9 cellular contexts compared by ENCODE assay signal in the genomic region with DNA sequence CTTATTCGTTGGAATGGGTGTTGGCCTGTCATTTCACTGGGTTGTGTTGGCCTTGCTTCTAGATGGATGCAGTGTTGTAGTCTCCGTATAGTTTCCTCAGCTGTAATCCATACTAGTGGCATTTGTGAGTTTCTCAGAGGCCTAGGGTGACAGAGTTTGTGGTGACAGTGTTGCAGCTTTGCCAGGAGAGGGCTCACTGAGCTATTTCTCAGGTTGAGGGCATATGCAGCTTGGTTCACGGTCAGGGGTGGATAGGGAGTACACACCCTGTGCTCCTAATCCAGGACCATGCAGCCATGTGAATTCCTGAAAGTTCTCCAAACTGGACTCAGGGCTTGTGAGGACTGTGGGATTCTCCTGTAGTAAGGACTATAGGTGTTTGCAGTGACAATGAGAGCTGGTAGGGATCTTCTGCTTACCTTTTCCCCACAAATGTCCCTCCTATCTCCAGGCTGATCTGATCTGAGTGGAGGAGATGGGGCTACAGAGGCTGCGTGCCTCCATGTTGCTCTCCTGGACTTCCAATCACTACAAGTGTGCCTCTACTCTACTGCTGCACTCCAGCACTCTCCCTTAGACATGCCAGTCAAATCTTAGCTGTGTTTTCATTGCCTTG.
DNase-seq lines count a peak whose midpoint lies in the region; ATAC-seq and TF ChIP-seq lines count a peak whose summit lies in the region.
"Had no signal": no experiment of that assay in that cellular context is flagged by ENCODE, and none has a peak within 500 bp of the region (broad histone marks: within the 10 kb centered on the region; RNA-seq: fewer than 3 reads in every experiment).

No MANE protein-coding gene starts in this region.

- peak; percentile 84 for DNase-seq in A673 (ENCODE audit: low spot score)
- DNase-seq in NCI-H774 (lab: John Stamatoyannopoulos, UW) = peak; percentile 16
- peak; percentile 83 for DNase-seq in endodermal cell
- DNase-seq in smooth muscle cell of the brain vasculature (ENCODE audit: low read depth, low spot score) = peak; percentile 17
- DNase-seq in dorsolateral prefrontal cortex = no peak
- no peak for DNase-seq in activated T-helper 1 cell treated with anti-CD3 and anti-CD28 coated beads, Interleukin-12 subunit alpha, Interleukin-12 subunit beta, Interleukin-2, Interleukin-4 antibody, amounts not matched to agents 30 ng/mL and 10 ng/mL and 1 ng/mL, durations not matched to agents 14 hours and 24 hours and 36 hours (ENCODE audit: low spot score)

- H3K27ac ChIP-seq in A673 (ENCODE audit: low read depth, low read length, poor library complexity, severe bottlenecking) = no peak overlapping the region
- no peak overlapping the region for H3K27ac ChIP-seq in endodermal cell (ENCODE audit: low read depth, low read length)
- no peak overlapping the region for H3K27ac ChIP-seq in dorsolateral prefrontal cortex
- H3K27ac ChIP-seq: epithelial cell of prostate had no signal

- 49 to 52% methylated on average over 2 to 4 of the region's 4 CpGs for WGBS in endodermal cell (ENCODE audit: insufficient coverage in 1 of 2, insufficient read length in 1 of 2), 2 experiments

- no peak overlapping the region for H3K9ac ChIP-seq in endodermal cell (ENCODE audit: extremely low read depth, low read length, poor library complexity, severe bottlenecking)

- peak; percentile 83 for TF ChIP-seq CTCF in A673 (conservative IDR thresholded peaks at IDR 0.05; ENCODE audit: low read depth, low read length)
- TF ChIP-seq CTCF in GM12873 (IDR thresholded peaks at IDR 0.05; ENCODE audit: insufficient read depth, low read depth, low read length, missing control alignments) = peak; percentile 68
- peak; percentile 81 for TF ChIP-seq CTCF in endodermal cell (conservative IDR thresholded peaks at IDR 0.05)
- TF ChIP-seq CTCF in dorsolateral prefrontal cortex (IDR thresholded peaks at IDR 0.05 in 54 of 56, conservative IDR thresholded peaks at IDR 0.05 in 2 of 56; ENCODE audit: low read depth in 1 of 56, partially characterized antibody in 56 of 56) = peak in 1 of 56 donors; percentile 8

- H3K4me3 Mint-ChIP-seq in endodermal cell = no peak overlapping the region
- no peak overlapping the region for H3K4me3 Mint-ChIP-seq in activated T-helper 1 cell treated with anti-CD3 and anti-CD28 coated beads, Interleukin-12 subunit alpha, Interleukin-12 subunit beta, Interleukin-2, Interleukin-4 antibody, amounts not matched to agents 30 ng/mL and 10 ng/mL and 1 ng/mL, durations not matched to agents 14 hours and 24 hours and 36 hours

- no peaks in the 10 kb centered on the region for H3K27me3 Mint-ChIP-seq in endodermal cell (ENCODE audit: insufficient read depth)
- H3K27me3 Mint-ChIP-seq in activated T-helper 1 cell treated with anti-CD3 and anti-CD28 coated beads, Interleukin-12 subunit alpha, Interleukin-12 subunit beta, Interleukin-2, Interleukin-4 antibody, amounts not matched to agents 30 ng/mL and 10 ng/mL and 1 ng/mL, durations not matched to agents 14 hours and 24 hours and 36 hours (ENCODE audit: insufficient read depth) = peaks cover 1% of the 10 kb centered on the region

- CTCF ChIA-PET in A673 (lab: Charles Lee) = interaction anchor here (0.5 to 1.6 kb wide), 8 partner anchors 57 to 777 kb away, joined by 3 to 9 read pairs (median 3); no protein-coding TSS in a partner anchor

- H3K36me3 ChIP-seq in A673 (ENCODE audit: insufficient read depth, low read length, poor library complexity, severe bottlenecking) (no peaks in the 10 kb centered on the region), endodermal cell (ENCODE audit: control insufficient read depth, insufficient read depth, low read length) (no peaks in the 10 kb centered on the region)

- H3K4me1 ChIP-seq in A673 (ENCODE audit: insufficient read depth, low read length, poor library complexity, severe bottlenecking) = no peaks in the 10 kb centered on the region
- H3K4me1 ChIP-seq in endodermal cell (ENCODE audit: control insufficient read depth, insufficient read depth, low read length) = no peaks in the 10 kb centered on the region

- POLR2A ChIA-PET in A673 (lab: Charles Lee; ENCODE audit: low non-redundant PET) = no interaction called here

- no peaks in the 10 kb centered on the region for H3K36me3 Mint-ChIP-seq in endodermal cell (ENCODE audit: low read depth)
- H3K36me3 Mint-ChIP-seq in activated T-helper 1 cell treated with anti-CD3 and anti-CD28 coated beads, Interleukin-12 subunit alpha, Interleukin-12 subunit beta, Interleukin-2, Interleukin-4 antibody, amounts not matched to agents 30 ng/mL and 10 ng/mL and 1 ng/mL, durations not matched to agents 14 hours and 24 hours and 36 hours (ENCODE audit: low read depth) = no peaks in the 10 kb centered on the region

- H3K9me3 ChIP-seq in A673 (ENCODE audit: low read depth, low read length, poor library complexity, severe bottlenecking) (no peaks in the 10 kb centered on the region), endodermal cell (ENCODE audit: control insufficient read depth, low read length) (peaks cover 7% of the 10 kb centered on the region)

- no peaks in the 10 kb centered on the region for H3K27me3 ChIP-seq in A673 (replicated peaks; ENCODE audit: insufficient read depth, low read depth, low read length, poor library complexity)
- H3K27me3 ChIP-seq in endodermal cell (ENCODE audit: control insufficient read depth, insufficient read depth, low read length, poor library complexity, severe bottlenecking) = no peaks in the 10 kb centered on the region
- peaks cover 0 to 20% (median 0%) of the 10 kb centered on the region in 45 donors for H3K27me3 ChIP-seq in dorsolateral prefrontal cortex

- peaks cover 2% of the 10 kb centered on the region for H3K4me1 Mint-ChIP-seq in endodermal cell
- no peaks in the 10 kb centered on the region for H3K4me1 Mint-ChIP-seq in activated T-helper 1 cell treated with anti-CD3 and anti-CD28 coated beads, Interleukin-12 subunit alpha, Interleukin-12 subunit beta, Interleukin-2, Interleukin-4 antibody, amounts not matched to agents 30 ng/mL and 10 ng/mL and 1 ng/mL, durations not matched to agents 14 hours and 24 hours and 36 hours (ENCODE audit: low read depth)

- peaks cover 9% of the 10 kb centered on the region for H3K9me3 Mint-ChIP-seq in endodermal cell
- H3K9me3 Mint-ChIP-seq in activated T-helper 1 cell treated with anti-CD3 and anti-CD28 coated beads, Interleukin-12 subunit alpha, Interleukin-12 subunit beta, Interleukin-2, Interleukin-4 antibody, amounts not matched to agents 30 ng/mL and 10 ng/mL and 1 ng/mL, durations not matched to agents 14 hours and 24 hours and 36 hours = no peaks in the 10 kb centered on the region

- H3K4me3 ChIP-seq in A673 (ENCODE audit: low read depth, low read length, poor library complexity, severe bottlenecking) (no peak overlapping the region), endodermal cell (ENCODE audit: low read length) (no peak overlapping the region), dorsolateral prefrontal cortex (no peak overlapping the region)

- BruUV-seq in A673 (replicated peaks; lab: Mats Ljungman, UMichigan) = no TSS peak

- peak; percentile 76 for ATAC-seq in HG03066 (IDR thresholded peaks at IDR 0.05; ENCODE audit: low read depth, unreplicated experiment)

- intact Hi-C loops in A673 (cut with micrococcal nuclease; ENCODE audit: unreplicated experiment) (loop anchor here (2.0 to 5.0 kb wide), 2 partner anchors 343 to 444 kb away; partner anchors contain the start of gene NPY), dorsolateral prefrontal cortex (cut with DNase I) (no loop called here)
- intact Hi-C loops in activated T-helper 1 cell treated with anti-CD3 and anti-CD28 coated beads, Interleukin-12 subunit alpha, Interleukin-12 subunit beta, Interleukin-2, Interleukin-4 antibody, amounts not matched to agents 30 ng/mL and 10 ng/mL and 1 ng/mL, durations not matched to agents 14 hours and 24 hours and 36 hours (cut with micrococcal nuclease) = no loop called here

- peak overlapping the region; percentile 33 for H3K27ac Mint-ChIP-seq in endodermal cell
- no peak overlapping the region for H3K27ac Mint-ChIP-seq in activated T-helper 1 cell treated with anti-CD3 and anti-CD28 coated beads, Interleukin-12 subunit alpha, Interleukin-12 subunit beta, Interleukin-2, Interleukin-4 antibody, amounts not matched to agents 30 ng/mL and 10 ng/mL and 1 ng/mL, durations not matched to agents 14 hours and 24 hours and 36 hours

Comparison
In these comparisons a context has a peak if more than half of its experiments do, and no peak if none do; other contexts are left out.
1. DNase-seq: peak in A673 (single experiment), NCI-H774 (single experiment), endodermal cell (single experiment) and smooth muscle cell of the brain vasculature (single experiment); none in dorsolateral prefrontal cortex (0 of 10) and activated T-helper 1 cell treated with anti-CD3 and anti-CD28 coated beads, Interleukin-12 subunit alpha, Interleukin-12 subunit beta, Interleukin-2, Interleukin-4 antibody, amounts not matched to agents 30 ng/mL and 10 ng/mL and 1 ng/mL, durations not matched to agents 14 hours and 24 hours and 36 hours (single experiment).